In the genomic region with DNA sequence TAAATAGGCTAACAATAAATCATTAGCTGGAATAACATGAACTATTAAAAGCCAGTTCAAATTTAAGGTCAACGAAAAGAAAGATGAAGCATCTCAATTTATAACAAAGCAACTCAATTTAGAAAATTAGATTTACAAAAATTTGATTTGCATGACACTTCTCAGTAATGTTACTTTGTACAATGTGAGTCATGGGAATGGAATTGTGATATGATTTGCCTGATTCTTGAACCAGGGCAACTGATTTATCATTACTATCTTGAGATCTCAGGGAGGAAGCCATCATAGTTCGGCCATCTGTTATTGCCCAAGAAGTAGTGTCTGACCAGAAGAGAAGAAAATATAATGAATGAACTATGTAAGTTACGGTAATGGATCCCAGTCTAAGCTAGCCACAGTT, we compare ENCODE assay signal across 1 cellular context.
TF ChIP-seq lines count a peak whose summit lies in the region.

No MANE protein-coding gene starts in this region.

TF ChIP-seq in SK-N-SH, 30 proteins besides CTCF, POLR2A, EP300 and RAD21 (continued from another document):
- TF ChIP-seq, protein P1, sequence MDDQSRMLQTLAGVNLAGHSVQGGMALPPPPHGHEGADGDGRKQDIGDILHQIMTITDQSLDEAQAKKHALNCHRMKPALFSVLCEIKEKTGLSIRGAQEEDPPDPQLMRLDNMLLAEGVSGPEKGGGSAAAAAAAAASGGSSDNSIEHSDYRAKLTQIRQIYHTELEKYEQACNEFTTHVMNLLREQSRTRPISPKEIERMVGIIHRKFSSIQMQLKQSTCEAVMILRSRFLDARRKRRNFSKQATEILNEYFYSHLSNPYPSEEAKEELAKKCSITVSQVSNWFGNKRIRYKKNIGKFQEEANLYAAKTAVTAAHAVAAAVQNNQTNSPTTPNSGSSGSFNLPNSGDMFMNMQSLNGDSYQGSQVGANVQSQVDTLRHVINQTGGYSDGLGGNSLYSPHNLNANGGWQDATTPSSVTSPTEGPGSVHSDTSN (IDR thresholded peaks at IDR 0.05) = 0 out of 2 replicates have a peak, but pooled peaks have one; percentile 32
- TF ChIP-seq YY1 (IDR thresholded peaks at IDR 0.05; ENCODE audit: low read depth) = no peak
